In genomic region chr3:197522881-197523342, GRCh38 we compare ENCODE assay signal across 19 cellular contexts. TPM values are rescaled to one million over a fixed set of nuclear protein-coding genes. Genes with fewer than 3 reads are reported as not detected.
A peak's percentile ranks its signal among the peaks of the same experiment; 100 is the strongest.
DNase-seq lines count a peak whose midpoint lies in the region; ATAC-seq and TF ChIP-seq lines count a peak whose summit lies in the region.
"Had no signal": no experiment of that assay in that cellular context is flagged by ENCODE, and none has a peak within 500 bp of the region (broad histone marks: within the 10 kb centered on the region; RNA-seq: fewer than 3 reads in every experiment).

No MANE protein-coding gene starts in this region.

- ATAC-seq in stimulated activated naive CD8-positive, alpha-beta T cell treated with anti-CD3 and anti-CD28 coated beads, Interleukin-15, Interleukin-2, amounts not matched to agents 100 U/mL and 50 U/mL, for 24 hours, result no peak
- ATAC-seq in naive thymus-derived CD8-positive, alpha-beta T cell, result no peak
- ATAC-seq in HG03135 (IDR thresholded peaks at IDR 0.05; ENCODE audit: unreplicated experiment), result no peak
- ATAC-seq in GM21526 (IDR thresholded peaks at IDR 0.05; ENCODE audit: low FRiP score, unreplicated experiment), result no peak
- ATAC-seq: body of pancreas, HCT116, T-helper 17 cell had no signal

- no peak overlapping the region for H4K8ac ChIP-seq in mesenchymal stem cell (ENCODE audit: low read length)

- no peak overlapping the region for H4K91ac ChIP-seq in mesenchymal stem cell (ENCODE audit: low read length)

- no peak overlapping the region for H3K4ac ChIP-seq in mesenchymal stem cell (ENCODE audit: low read depth in 1 of 2, low read length in 2 of 2)

- H3K36me3 Mint-ChIP-seq in stimulated activated naive CD8-positive, alpha-beta T cell treated with anti-CD3 and anti-CD28 coated beads, Interleukin-15, Interleukin-2, amounts not matched to agents 100 ng/mL and 50 ng/mL, for 24 hours (ENCODE audit: low read depth), result peaks cover 43% of the 10 kb centered on the region
- H3K36me3 Mint-ChIP-seq in naive thymus-derived CD8-positive, alpha-beta T cell, result peaks cover 0 to 52% (median 5%) of the 10 kb centered on the region in 3 donors

- peak overlapping the region; percentile 19 for H3K27ac Mint-ChIP-seq in stimulated activated naive CD8-positive, alpha-beta T cell treated with anti-CD3 and anti-CD28 coated beads, Interleukin-15, Interleukin-2, amounts not matched to agents 100 ng/mL and 50 ng/mL, for 24 hours
- H3K27ac Mint-ChIP-seq in naive thymus-derived CD8-positive, alpha-beta T cell, result peak overlapping the region in 2 of 10 donors; percentile 35 to 37
- H3K27ac Mint-ChIP-seq: T-helper 17 cell had no signal

- H2BK12ac ChIP-seq in mesenchymal stem cell (ENCODE audit: low read length in 2 of 2), result peak overlapping the region in 1 of 2 experiments; percentile 35

- H3K27ac ChIP-seq in colonic mucosa (peak overlapping the region; percentile 93), mesenchymal stem cell (ENCODE audit: low read length, poor library complexity, severe bottlenecking) (no peak overlapping the region)
- H3K27ac ChIP-seq: body of pancreas, parathyroid adenoma had no signal

- intact Hi-C loops in colonic mucosa (cut with DNase I), result no loop called here

- no peak for TF ChIP-seq CTCF in colonic mucosa (IDR thresholded peaks at IDR 0.05)

- H3K4me2 ChIP-seq in mesenchymal stem cell (ENCODE audit: low read length, poor library complexity, severe bottlenecking), result no peak overlapping the region

- H3K27me3 ChIP-seq in colonic mucosa, result no peaks in the 10 kb centered on the region
- peaks cover 0 to 40% of the 10 kb centered on the region in 2 experiments for H3K27me3 ChIP-seq in mesenchymal stem cell (ENCODE audit: control insufficient read depth in 1 of 2, insufficient read depth in 1 of 2, low read length in 2 of 2)
- H3K27me3 ChIP-seq: body of pancreas, dorsolateral prefrontal cortex had no signal

- 93% methylated on average over 4 of the region's 5 CpGs for WGBS in mesenchymal stem cell

- no peaks in the 10 kb centered on the region for H3K27me3 Mint-ChIP-seq in stimulated activated naive CD8-positive, alpha-beta T cell treated with anti-CD3 and anti-CD28 coated beads, Interleukin-15, Interleukin-2, amounts not matched to agents 100 ng/mL and 50 ng/mL, for 24 hours
- H3K27me3 Mint-ChIP-seq in naive thymus-derived CD8-positive, alpha-beta T cell, result no peaks in the 10 kb centered on the region
- H3K27me3 Mint-ChIP-seq: T-helper 17 cell had no signal

- no peak overlapping the region for H3K4me3 Mint-ChIP-seq in stimulated activated naive CD8-positive, alpha-beta T cell treated with anti-CD3 and anti-CD28 coated beads, Interleukin-15, Interleukin-2, amounts not matched to agents 100 ng/mL and 50 ng/mL, for 24 hours
- no peak overlapping the region for H3K4me3 Mint-ChIP-seq in naive thymus-derived CD8-positive, alpha-beta T cell
- H3K4me3 Mint-ChIP-seq: T-helper 17 cell had no signal

- H3K4me1 Mint-ChIP-seq in stimulated activated naive CD8-positive, alpha-beta T cell treated with anti-CD3 and anti-CD28 coated beads, Interleukin-15, Interleukin-2, amounts not matched to agents 100 ng/mL and 50 ng/mL, for 24 hours (ENCODE audit: low read depth), result peaks cover 4% of the 10 kb centered on the region
- H3K4me1 Mint-ChIP-seq in naive thymus-derived CD8-positive, alpha-beta T cell, result peaks cover 3 to 18% (median 9%) of the 10 kb centered on the region in 4 donors

- DNase-seq in stimulated activated naive CD8-positive, alpha-beta T cell treated with anti-CD3 and anti-CD28 coated beads, Interleukin-15, Interleukin-2, amounts not matched to agents 100 U/mL and 50 U/mL, for 24 hours, result no peak
- no peak for DNase-seq in colonic mucosa
- no peak for DNase-seq in mesenchymal stem cell
- DNase-seq in naive thymus-derived CD8-positive, alpha-beta T cell, result no peak
- DNase-seq in NCI-H1694 (lab: John Stamatoyannopoulos, UW), result no peak
- DNase-seq: activated CD4-positive, CD25-positive, alpha-beta regulatory T cell treated with anti-CD3 and anti-CD28 coated beads, Interleukin-2, amount 50 U/mL, for 72 hours; activated naive CD4-positive, alpha-beta T cell treated with Interleukin-2 at 50 U/mL for 16 hours; body of pancreas; Caco-2; dorsolateral prefrontal cortex; NCI-H187; NCI-H446; SHP77 treated with DMSO at 0.1 percent for 48 hours; T-helper 17 cell had no signal

- POLR2A ChIA-PET in naive thymus-derived CD8-positive, alpha-beta T cell (lab: Charles Lee), result no interaction called here

- peak overlapping the region; percentile 71 for H2AK5ac ChIP-seq in mesenchymal stem cell (ENCODE audit: low read length, severe bottlenecking)

- no peak overlapping the region for H2BK120ac ChIP-seq in mesenchymal stem cell (ENCODE audit: low read depth, low read length)

- peaks cover 16% of the 10 kb centered on the region for H3K4me1 ChIP-seq in colonic mucosa
- H3K4me1 ChIP-seq in mesenchymal stem cell (ENCODE audit: control insufficient read depth, insufficient read depth, low read depth, low read length), result peaks cover 34% of the 10 kb centered on the region
- H3K4me1 ChIP-seq: body of pancreas, parathyroid adenoma had no signal

- no peaks in the 10 kb centered on the region for H3K9me3 Mint-ChIP-seq in stimulated activated naive CD8-positive, alpha-beta T cell treated with anti-CD3 and anti-CD28 coated beads, Interleukin-15, Interleukin-2, amounts not matched to agents 100 ng/mL and 50 ng/mL, for 24 hours
- peaks cover 0 to 12% (median 4%) of the 10 kb centered on the region in 9 donors for H3K9me3 Mint-ChIP-seq in naive thymus-derived CD8-positive, alpha-beta T cell

- H2BK5ac ChIP-seq in mesenchymal stem cell (ENCODE audit: low read depth, low read length, poor library complexity, severe bottlenecking), result no peak overlapping the region

- H2BK15ac ChIP-seq in mesenchymal stem cell (ENCODE audit: low read depth, poor library complexity, severe bottlenecking), result no peak overlapping the region

- H3K23ac ChIP-seq in mesenchymal stem cell (ENCODE audit: low read length in 2 of 2), result no peak overlapping the region

- H3K18ac ChIP-seq in mesenchymal stem cell (ENCODE audit: low read depth in 1 of 2, low read length in 2 of 2), result peak overlapping the region; percentile 38 to 55

- no peaks in the 10 kb centered on the region for H3K36me3 ChIP-seq in colonic mucosa
- H3K36me3 ChIP-seq in mesenchymal stem cell (ENCODE audit: control insufficient read depth in 1 of 2, insufficient read depth in 2 of 2, low read depth in 1 of 2, low read length in 2 of 2), result peaks cover 0 to 26% of the 10 kb centered on the region in 2 experiments

- H3K79me1 ChIP-seq in mesenchymal stem cell (replicated peaks; ENCODE audit: low read length, poor library complexity, severe bottlenecking), result no peaks in the 10 kb centered on the region

- no peaks in the 10 kb centered on the region for H3K9me3 ChIP-seq in colonic mucosa
- no peaks in the 10 kb centered on the region for H3K9me3 ChIP-seq in mesenchymal stem cell (ENCODE audit: control insufficient read depth, low read length)
- H3K9me3 ChIP-seq: body of pancreas, Caco-2 had no signal

- H2AFZ ChIP-seq in mesenchymal stem cell (ENCODE audit: low read depth, low read length), result no peak overlapping the region
- H2AFZ ChIP-seq: parathyroid adenoma had no signal

- H3K4me3 ChIP-seq in colonic mucosa, result no peak overlapping the region
- no peak overlapping the region for H3K4me3 ChIP-seq in mesenchymal stem cell (ENCODE audit: insufficient read depth in 1 of 2, low read depth in 1 of 2, low read length in 2 of 2)
- H3K4me3 ChIP-seq: body of pancreas, dorsolateral prefrontal cortex had no signal

- no peak overlapping the region for H3K14ac ChIP-seq in mesenchymal stem cell (ENCODE audit: low read length in 2 of 2)

- H3K9ac ChIP-seq in colonic mucosa (ENCODE audit: low read depth in 2 of 2, low read length in 2 of 2) (peak overlapping the region in 1 of 2 donors; percentile 50), mesenchymal stem cell (ENCODE audit: low read length) (no peak overlapping the region)
- H3K9ac ChIP-seq: parathyroid adenoma had no signal

RNA-seq across cellular contexts. Expression of gene BDH1, which starts 32.9 kb away (rescaled TPM):
- total RNA-seq in colonic mucosa, result 100 to 1,000 TPM; 154 to 180 TPM
- polyA plus RNA-seq in mesenchymal stem cell (2013, experiment 1 of 2), result 2.1 TPM
- polyA plus RNA-seq in mesenchymal stem cell (2013, experiment 2 of 2), result 2.0 TPM
- 10 to 100 TPM; 77.7 to 79.0 TPM for total RNA-seq in naive thymus-derived CD8-positive, alpha-beta T cell
- polyA plus RNA-seq in naive thymus-derived CD8-positive, alpha-beta T cell, result 10 to 100 TPM; 19.1 to 30.9 (median 26.6) TPM
